Comparison of ENCODE assay signal across 1 cellular context in genomic region chr1:1374861-1375662, GRCh38.
TF ChIP-seq lines count a peak whose summit lies in the region.

TSS of gene AURKAIP1 (minus strand) at chr1:1375207. CDS start at chr1:1374756, 451 bp downstream.

TF ChIP-seq in K562, 482 proteins besides CTCF, POLR2A, EP300 and RAD21 (continued from another document and continues in another):
- TF ChIP-seq ZNF407 (IDR thresholded peaks at IDR 0.05; ENCODE audit: low read depth) (no peak), CREM (IDR thresholded peaks at IDR 0.05; ENCODE audit: low read depth) (peak; percentile 94), PKNOX1 (IDR thresholded peaks at IDR 0.05) (peak; percentile 87), BMI1 (IDR thresholded peaks at IDR 0.05; ENCODE audit: low read length) (peak; percentile 29; the same call in 1 of the 2 replicates), ARNT (IDR thresholded peaks at IDR 0.05) (peak in 1 of 2 experiments; percentile 79; a peak in 1 of 4 replicates), MAFK (IDR thresholded peaks at IDR 0.05; ENCODE audit: low read length) (0 out of 2 replicates have a peak, but pooled peaks have one; percentile 20), ZBTB1 (CRISPR knock-in tag; IDR thresholded peaks at IDR 0.05; ENCODE audit: borderline replicate concordance, low read depth) (peak; percentile 83), STAT5A (IDR thresholded peaks at IDR 0.05; ENCODE audit: borderline replicate concordance, low read length) (0 out of 2 replicates have a peak, but pooled peaks have one; percentile 33), ARID3B (CRISPR knock-in tag; IDR thresholded peaks at IDR 0.05; ENCODE audit: borderline replicate concordance) (peak; percentile 82; the same call in 1 of the 2 replicates), FOXA3 (CRISPR knock-in tag; conservative IDR thresholded peaks at IDR 0.05 in 1 of 2, IDR thresholded peaks at IDR 0.05 in 1 of 2) (no peak), TAF9B (IDR thresholded peaks at IDR 0.05; ENCODE audit: partially characterized antibody) (peak; percentile 88), PHB (CRISPR knock-in tag; IDR thresholded peaks at IDR 0.05) (peak; percentile 63; the same call in 1 of the 2 replicates), TEAD2 (tag; IDR thresholded peaks at IDR 0.05) (no peak), L3MBTL2 (IDR thresholded peaks at IDR 0.05) (peak; percentile 86), ZBTB43 (CRISPR knock-in tag; IDR thresholded peaks at IDR 0.05) (peak; percentile 96), HOXB6 (CRISPR knock-in tag; IDR thresholded peaks at IDR 0.05; ENCODE audit: borderline replicate concordance) (no peak), ZNF239 (CRISPR knock-in tag; IDR thresholded peaks at IDR 0.05) (peak; percentile 75), SMARCC2 (IDR thresholded peaks at IDR 0.05; ENCODE audit: low read depth) (no peak), ZBTB26 (CRISPR knock-in tag; IDR thresholded peaks at IDR 0.05) (peak; percentile 82), ZNF354B (CRISPR knock-in tag; IDR thresholded peaks at IDR 0.05) (peak; percentile 34; the same call in 1 of the 2 replicates), MAZ (CRISPR knock-in tag; conservative IDR thresholded peaks at IDR 0.05 in 1 of 2, IDR thresholded peaks at IDR 0.05 in 1 of 2) (peak; percentile 99 to 100), PHF8 (IDR thresholded peaks at IDR 0.05; ENCODE audit: borderline replicate concordance, low read length) (peak; percentile 84; the same call in 1 of the 2 replicates), SP2 (IDR thresholded peaks at IDR 0.05; ENCODE audit: extremely low read depth, low read depth, low read length, poor library complexity, severe bottlenecking) (no peak), DIDO1 (tag; IDR thresholded peaks at IDR 0.05; ENCODE audit: low read depth) (peak; percentile 93), RBM25 (IDR thresholded peaks at IDR 0.05; ENCODE audit: low read depth, low read length, severe bottlenecking) (peak; percentile 92), CCAR2 (IDR thresholded peaks at IDR 0.05; ENCODE audit: low read depth, low read length) (no peak), CEBPZ (IDR thresholded peaks at IDR 0.05; ENCODE audit: borderline replicate concordance, low read depth, low read length) (0 out of 2 replicates have a peak, but pooled peaks have one; percentile 34), ZBTB49 (CRISPR knock-in tag; IDR thresholded peaks at IDR 0.05; ENCODE audit: borderline replicate concordance) (0 out of 2 replicates have a peak, but pooled peaks have one; percentile 68), BRF2 (IDR thresholded peaks at IDR 0.05; ENCODE audit: borderline replicate concordance, insufficient read depth, insufficient read length) (no peak)
